1 cellular context compared by ENCODE assay signal in the genomic region with DNA sequence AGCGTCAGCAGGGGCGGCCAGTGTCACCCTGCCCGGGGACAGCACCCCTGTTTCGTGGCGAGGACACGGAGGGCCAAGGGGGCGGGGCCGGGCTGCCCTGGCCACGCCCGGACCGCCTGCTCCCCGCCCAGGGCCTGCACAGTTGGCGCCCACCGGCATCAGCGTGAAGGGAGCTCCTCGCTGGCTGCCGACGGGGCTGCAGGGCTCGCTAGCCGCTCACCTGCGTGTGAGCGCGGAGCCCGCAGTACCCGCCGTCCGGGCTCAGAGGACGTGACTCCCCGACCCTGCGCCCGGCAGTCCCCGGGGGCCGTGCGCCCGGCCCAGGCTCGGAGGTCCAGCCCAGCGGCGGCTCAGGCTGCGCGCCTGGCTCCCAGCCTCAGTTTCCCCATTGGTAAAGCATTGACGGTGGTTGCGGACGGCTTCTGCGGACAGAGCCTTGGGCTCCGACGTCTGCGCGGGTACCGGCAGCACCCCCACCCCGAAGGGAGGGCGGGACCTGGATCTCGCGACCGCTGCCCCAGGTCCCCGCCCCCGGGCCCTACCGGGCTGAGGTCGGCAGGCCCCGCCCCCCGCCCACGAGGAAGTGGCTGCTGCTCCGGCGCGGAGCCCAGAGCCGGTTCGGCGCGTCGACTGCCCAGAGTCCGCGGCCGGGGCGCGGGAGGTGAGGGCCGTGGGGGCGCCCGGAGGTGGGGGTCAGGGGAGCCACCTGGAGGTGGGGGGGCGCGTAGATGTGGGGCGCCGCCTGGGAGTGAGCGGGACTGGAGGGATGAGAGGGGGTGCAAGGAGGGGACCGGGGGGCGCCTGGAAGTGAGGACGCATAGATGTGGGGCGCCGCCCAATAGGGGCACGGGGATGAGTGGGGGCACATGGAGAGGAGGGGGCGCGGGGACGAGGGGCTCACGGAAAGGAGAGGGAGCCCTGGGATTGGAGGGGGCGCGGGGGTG.
TF ChIP-seq lines count a peak whose summit lies in the region.

A gene (plus strand): TSS at position 610 of the 944 bp plus-strand sequence. CDS start 10,985 bp downstream, outside the sequence.

TF ChIP-seq in HepG2, 621 proteins besides CTCF, POLR2A, EP300 and RAD21 (continued from another document and continues in another):
- TF ChIP-seq, protein P1, sequence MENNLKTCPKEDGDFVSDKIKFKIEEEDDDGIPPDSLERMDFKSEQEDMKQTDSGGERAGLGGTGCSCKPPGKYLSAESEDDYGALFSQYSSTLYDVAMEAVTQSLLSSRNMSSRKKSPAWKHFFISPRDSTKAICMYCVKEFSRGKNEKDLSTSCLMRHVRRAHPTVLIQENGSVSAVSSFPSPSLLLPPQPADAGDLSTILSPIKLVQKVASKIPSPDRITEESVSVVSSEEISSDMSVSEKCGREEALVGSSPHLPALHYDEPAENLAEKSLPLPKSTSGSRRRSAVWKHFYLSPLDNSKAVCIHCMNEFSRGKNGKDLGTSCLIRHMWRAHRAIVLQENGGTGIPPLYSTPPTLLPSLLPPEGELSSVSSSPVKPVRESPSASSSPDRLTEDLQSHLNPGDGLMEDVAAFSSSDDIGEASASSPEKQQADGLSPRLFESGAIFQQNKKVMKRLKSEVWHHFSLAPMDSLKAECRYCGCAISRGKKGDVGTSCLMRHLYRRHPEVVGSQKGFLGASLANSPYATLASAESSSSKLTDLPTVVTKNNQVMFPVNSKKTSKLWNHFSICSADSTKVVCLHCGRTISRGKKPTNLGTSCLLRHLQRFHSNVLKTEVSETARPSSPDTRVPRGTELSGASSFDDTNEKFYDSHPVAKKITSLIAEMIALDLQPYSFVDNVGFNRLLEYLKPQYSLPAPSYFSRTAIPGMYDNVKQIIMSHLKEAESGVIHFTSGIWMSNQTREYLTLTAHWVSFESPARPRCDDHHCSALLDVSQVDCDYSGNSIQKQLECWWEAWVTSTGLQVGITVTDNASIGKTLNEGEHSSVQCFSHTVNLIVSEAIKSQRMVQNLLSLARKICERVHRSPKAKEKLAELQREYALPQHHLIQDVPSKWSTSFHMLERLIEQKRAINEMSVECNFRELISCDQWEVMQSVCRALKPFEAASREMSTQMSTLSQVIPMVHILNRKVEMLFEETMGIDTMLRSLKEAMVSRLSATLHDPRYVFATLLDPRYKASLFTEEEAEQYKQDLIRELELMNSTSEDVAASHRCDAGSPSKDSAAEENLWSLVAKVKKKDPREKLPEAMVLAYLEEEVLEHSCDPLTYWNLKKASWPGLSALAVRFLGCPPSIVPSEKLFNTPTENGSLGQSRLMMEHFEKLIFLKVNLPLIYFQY (CRISPR knock-in tag; IDR thresholded peaks at IDR 0.05; ENCODE audit: borderline replicate concordance): no peak; the same call in 1 of the 2 replicates
- TF ChIP-seq MEF2D (CRISPR knock-in tag; IDR thresholded peaks at IDR 0.05): no peak
- TF ChIP-seq, protein P2, sequence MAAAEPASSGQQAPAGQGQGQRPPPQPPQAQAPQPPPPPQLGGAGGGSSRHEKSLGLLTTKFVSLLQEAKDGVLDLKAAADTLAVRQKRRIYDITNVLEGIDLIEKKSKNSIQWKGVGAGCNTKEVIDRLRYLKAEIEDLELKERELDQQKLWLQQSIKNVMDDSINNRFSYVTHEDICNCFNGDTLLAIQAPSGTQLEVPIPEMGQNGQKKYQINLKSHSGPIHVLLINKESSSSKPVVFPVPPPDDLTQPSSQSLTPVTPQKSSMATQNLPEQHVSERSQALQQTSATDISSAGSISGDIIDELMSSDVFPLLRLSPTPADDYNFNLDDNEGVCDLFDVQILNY (CRISPR knock-in tag; conservative IDR thresholded peaks at IDR 0.05): no peak; the same call in 1 of the 2 replicates
- TF ChIP-seq MAFF (IDR thresholded peaks at IDR 0.05; ENCODE audit: low read depth, low read length): no peak
- no peak for TF ChIP-seq ZNF432 (CRISPR knock-in tag; IDR thresholded peaks at IDR 0.05; ENCODE audit: borderline replicate concordance)
- TF ChIP-seq FOXC1 (CRISPR knock-in tag; IDR thresholded peaks at IDR 0.05; ENCODE audit: borderline replicate concordance): no peak; the same call in 1 of the 2 replicates
- TF ChIP-seq SCMH1 (CRISPR knock-in tag; IDR thresholded peaks at IDR 0.05; ENCODE audit: borderline replicate concordance): no peak
- TF ChIP-seq ZNF17 (CRISPR knock-in tag; IDR thresholded peaks at IDR 0.05): no peak
- peak; percentile 29; the same call in 1 of the 2 replicates for TF ChIP-seq ARHGAP35 (CRISPR knock-in tag; IDR thresholded peaks at IDR 0.05; ENCODE audit: borderline replicate concordance)
- TF ChIP-seq MXI1 (IDR thresholded peaks at IDR 0.05; ENCODE audit: borderline replicate concordance, low read depth, low read length): peak; percentile 51; the same call in 1 of the 3 replicates
- TF ChIP-seq, protein P3, sequence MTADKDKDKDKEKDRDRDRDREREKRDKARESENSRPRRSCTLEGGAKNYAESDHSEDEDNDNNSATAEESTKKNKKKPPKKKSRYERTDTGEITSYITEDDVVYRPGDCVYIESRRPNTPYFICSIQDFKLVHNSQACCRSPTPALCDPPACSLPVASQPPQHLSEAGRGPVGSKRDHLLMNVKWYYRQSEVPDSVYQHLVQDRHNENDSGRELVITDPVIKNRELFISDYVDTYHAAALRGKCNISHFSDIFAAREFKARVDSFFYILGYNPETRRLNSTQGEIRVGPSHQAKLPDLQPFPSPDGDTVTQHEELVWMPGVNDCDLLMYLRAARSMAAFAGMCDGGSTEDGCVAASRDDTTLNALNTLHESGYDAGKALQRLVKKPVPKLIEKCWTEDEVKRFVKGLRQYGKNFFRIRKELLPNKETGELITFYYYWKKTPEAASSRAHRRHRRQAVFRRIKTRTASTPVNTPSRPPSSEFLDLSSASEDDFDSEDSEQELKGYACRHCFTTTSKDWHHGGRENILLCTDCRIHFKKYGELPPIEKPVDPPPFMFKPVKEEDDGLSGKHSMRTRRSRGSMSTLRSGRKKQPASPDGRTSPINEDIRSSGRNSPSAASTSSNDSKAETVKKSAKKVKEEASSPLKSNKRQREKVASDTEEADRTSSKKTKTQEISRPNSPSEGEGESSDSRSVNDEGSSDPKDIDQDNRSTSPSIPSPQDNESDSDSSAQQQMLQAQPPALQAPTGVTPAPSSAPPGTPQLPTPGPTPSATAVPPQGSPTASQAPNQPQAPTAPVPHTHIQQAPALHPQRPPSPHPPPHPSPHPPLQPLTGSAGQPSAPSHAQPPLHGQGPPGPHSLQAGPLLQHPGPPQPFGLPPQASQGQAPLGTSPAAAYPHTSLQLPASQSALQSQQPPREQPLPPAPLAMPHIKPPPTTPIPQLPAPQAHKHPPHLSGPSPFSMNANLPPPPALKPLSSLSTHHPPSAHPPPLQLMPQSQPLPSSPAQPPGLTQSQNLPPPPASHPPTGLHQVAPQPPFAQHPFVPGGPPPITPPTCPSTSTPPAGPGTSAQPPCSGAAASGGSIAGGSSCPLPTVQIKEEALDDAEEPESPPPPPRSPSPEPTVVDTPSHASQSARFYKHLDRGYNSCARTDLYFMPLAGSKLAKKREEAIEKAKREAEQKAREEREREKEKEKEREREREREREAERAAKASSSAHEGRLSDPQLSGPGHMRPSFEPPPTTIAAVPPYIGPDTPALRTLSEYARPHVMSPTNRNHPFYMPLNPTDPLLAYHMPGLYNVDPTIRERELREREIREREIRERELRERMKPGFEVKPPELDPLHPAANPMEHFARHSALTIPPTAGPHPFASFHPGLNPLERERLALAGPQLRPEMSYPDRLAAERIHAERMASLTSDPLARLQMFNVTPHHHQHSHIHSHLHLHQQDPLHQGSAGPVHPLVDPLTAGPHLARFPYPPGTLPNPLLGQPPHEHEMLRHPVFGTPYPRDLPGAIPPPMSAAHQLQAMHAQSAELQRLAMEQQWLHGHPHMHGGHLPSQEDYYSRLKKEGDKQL (CRISPR knock-in tag; IDR thresholded peaks at IDR 0.05; ENCODE audit: low read depth): no peak
- no peak for TF ChIP-seq JUND (CRISPR knock-in tag; IDR thresholded peaks at IDR 0.05)
- TF ChIP-seq ZNF605 (CRISPR knock-in tag; IDR thresholded peaks at IDR 0.05): no peak
- TF ChIP-seq ZFP41 (CRISPR knock-in tag; IDR thresholded peaks at IDR 0.05; ENCODE audit: borderline replicate concordance): no peak
- TF ChIP-seq, protein P4, sequence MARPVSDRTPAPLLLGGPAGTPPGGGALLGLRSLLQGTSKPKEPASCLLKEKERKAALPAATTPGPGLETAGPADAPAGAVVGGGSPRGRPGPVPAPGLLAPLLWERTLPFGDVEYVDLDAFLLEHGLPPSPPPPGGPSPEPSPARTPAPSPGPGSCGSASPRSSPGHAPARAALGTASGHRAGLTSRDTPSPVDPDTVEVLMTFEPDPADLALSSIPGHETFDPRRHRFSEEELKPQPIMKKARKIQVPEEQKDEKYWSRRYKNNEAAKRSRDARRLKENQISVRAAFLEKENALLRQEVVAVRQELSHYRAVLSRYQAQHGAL (CRISPR knock-in tag; IDR thresholded peaks at IDR 0.05; ENCODE audit: not compliant biosample characterization): no peak
- 0 out of 2 replicates have a peak, but pooled peaks have one; percentile 48 for TF ChIP-seq ZNF564 (CRISPR knock-in tag; IDR thresholded peaks at IDR 0.05)
- TF ChIP-seq HOXA7 (CRISPR knock-in tag; IDR thresholded peaks at IDR 0.05): no peak
- no peak for TF ChIP-seq TRIM24 (CRISPR knock-in tag; IDR thresholded peaks at IDR 0.05)
- TF ChIP-seq ZBTB8A (CRISPR knock-in tag; IDR thresholded peaks at IDR 0.05; ENCODE audit: borderline replicate concordance, low read depth): no peak
- no peak for TF ChIP-seq RXRB (CRISPR knock-in tag; IDR thresholded peaks at IDR 0.05; ENCODE audit: borderline replicate concordance)
- TF ChIP-seq, protein P5, sequence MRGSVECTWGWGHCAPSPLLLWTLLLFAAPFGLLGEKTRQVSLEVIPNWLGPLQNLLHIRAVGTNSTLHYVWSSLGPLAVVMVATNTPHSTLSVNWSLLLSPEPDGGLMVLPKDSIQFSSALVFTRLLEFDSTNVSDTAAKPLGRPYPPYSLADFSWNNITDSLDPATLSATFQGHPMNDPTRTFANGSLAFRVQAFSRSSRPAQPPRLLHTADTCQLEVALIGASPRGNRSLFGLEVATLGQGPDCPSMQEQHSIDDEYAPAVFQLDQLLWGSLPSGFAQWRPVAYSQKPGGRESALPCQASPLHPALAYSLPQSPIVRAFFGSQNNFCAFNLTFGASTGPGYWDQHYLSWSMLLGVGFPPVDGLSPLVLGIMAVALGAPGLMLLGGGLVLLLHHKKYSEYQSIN (CRISPR knock-in tag; IDR thresholded peaks at IDR 0.05; ENCODE audit: borderline replicate concordance): no peak
- TF ChIP-seq, protein P6, sequence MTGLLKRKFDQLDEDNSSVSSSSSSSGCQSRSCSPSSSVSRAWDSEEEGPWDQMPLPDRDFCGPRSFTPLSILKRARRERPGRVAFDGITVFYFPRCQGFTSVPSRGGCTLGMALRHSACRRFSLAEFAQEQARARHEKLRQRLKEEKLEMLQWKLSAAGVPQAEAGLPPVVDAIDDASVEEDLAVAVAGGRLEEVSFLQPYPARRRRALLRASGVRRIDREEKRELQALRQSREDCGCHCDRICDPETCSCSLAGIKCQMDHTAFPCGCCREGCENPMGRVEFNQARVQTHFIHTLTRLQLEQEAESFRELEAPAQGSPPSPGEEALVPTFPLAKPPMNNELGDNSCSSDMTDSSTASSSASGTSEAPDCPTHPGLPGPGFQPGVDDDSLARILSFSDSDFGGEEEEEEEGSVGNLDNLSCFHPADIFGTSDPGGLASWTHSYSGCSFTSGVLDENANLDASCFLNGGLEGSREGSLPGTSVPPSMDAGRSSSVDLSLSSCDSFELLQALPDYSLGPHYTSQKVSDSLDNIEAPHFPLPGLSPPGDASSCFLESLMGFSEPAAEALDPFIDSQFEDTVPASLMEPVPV (CRISPR knock-in tag; IDR thresholded peaks at IDR 0.05): no peak
- TF ChIP-seq FOXA1 (IDR thresholded peaks at IDR 0.05): no peak
- TF ChIP-seq FOXA1 (CRISPR knock-in tag; IDR thresholded peaks at IDR 0.05): no peak
- TF ChIP-seq, protein P7, sequence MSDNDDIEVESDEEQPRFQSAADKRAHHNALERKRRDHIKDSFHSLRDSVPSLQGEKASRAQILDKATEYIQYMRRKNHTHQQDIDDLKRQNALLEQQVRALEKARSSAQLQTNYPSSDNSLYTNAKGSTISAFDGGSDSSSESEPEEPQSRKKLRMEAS (IDR thresholded peaks at IDR 0.05): peak; percentile 71
- TF ChIP-seq, protein P8, sequence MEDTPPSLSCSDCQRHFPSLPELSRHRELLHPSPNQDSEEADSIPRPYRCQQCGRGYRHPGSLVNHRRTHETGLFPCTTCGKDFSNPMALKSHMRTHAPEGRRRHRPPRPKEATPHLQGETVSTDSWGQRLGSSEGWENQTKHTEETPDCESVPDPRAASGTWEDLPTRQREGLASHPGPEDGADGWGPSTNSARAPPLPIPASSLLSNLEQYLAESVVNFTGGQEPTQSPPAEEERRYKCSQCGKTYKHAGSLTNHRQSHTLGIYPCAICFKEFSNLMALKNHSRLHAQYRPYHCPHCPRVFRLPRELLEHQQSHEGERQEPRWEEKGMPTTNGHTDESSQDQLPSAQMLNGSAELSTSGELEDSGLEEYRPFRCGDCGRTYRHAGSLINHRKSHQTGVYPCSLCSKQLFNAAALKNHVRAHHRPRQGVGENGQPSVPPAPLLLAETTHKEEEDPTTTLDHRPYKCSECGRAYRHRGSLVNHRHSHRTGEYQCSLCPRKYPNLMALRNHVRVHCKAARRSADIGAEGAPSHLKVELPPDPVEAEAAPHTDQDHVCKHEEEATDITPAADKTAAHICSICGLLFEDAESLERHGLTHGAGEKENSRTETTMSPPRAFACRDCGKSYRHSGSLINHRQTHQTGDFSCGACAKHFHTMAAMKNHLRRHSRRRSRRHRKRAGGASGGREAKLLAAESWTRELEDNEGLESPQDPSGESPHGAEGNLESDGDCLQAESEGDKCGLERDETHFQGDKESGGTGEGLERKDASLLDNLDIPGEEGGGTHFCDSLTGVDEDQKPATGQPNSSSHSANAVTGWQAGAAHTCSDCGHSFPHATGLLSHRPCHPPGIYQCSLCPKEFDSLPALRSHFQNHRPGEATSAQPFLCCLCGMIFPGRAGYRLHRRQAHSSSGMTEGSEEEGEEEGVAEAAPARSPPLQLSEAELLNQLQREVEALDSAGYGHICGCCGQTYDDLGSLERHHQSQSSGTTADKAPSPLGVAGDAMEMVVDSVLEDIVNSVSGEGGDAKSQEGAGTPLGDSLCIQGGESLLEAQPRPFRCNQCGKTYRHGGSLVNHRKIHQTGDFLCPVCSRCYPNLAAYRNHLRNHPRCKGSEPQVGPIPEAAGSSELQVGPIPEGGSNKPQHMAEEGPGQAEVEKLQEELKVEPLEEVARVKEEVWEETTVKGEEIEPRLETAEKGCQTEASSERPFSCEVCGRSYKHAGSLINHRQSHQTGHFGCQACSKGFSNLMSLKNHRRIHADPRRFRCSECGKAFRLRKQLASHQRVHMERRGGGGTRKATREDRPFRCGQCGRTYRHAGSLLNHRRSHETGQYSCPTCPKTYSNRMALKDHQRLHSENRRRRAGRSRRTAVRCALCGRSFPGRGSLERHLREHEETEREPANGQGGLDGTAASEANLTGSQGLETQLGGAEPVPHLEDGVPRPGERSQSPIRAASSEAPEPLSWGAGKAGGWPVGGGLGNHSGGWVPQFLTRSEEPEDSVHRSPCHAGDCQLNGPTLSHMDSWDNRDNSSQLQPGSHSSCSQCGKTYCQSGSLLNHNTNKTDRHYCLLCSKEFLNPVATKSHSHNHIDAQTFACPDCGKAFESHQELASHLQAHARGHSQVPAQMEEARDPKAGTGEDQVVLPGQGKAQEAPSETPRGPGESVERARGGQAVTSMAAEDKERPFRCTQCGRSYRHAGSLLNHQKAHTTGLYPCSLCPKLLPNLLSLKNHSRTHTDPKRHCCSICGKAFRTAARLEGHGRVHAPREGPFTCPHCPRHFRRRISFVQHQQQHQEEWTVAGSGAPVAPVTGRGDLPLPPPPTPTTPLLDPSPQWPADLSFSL (CRISPR knock-in tag; IDR thresholded peaks at IDR 0.05): no peak
- no peak for TF ChIP-seq ZNF543 (CRISPR knock-in tag; IDR thresholded peaks at IDR 0.05)
- no peak for TF ChIP-seq ZNF75D (CRISPR knock-in tag; IDR thresholded peaks at IDR 0.05; ENCODE audit: borderline replicate concordance)
- TF ChIP-seq ZSCAN20 (CRISPR knock-in tag; IDR thresholded peaks at IDR 0.05; ENCODE audit: borderline replicate concordance): no peak
- TF ChIP-seq BORCS8-MEF2B (CRISPR knock-in tag; IDR thresholded peaks at IDR 0.05): no peak
- no peak for TF ChIP-seq ZBTB1 (CRISPR knock-in tag; IDR thresholded peaks at IDR 0.05; ENCODE audit: borderline replicate concordance)
- peak; percentile 18 for TF ChIP-seq XRCC5 (optimal IDR thresholded peaks at IDR 0.05; ENCODE audit: low read length)
